Comparison of ENCODE assay signal across 7 cellular contexts in genomic region chr14:73753043-73753886, GRCh38. TPM values are rescaled to one million over a fixed set of nuclear protein-coding genes. Genes with fewer than 3 reads are reported as not detected.
A peak's percentile ranks its signal among the peaks of the same experiment; 100 is the strongest.
DNase-seq lines count a peak whose midpoint lies in the region; ATAC-seq and TF ChIP-seq lines count a peak whose summit lies in the region.

No MANE protein-coding gene starts in this region.

- peak overlapping the region; percentile 98 to 100 (median 99) for H3K27ac ChIP-seq in esophagus muscularis mucosa (replicated peaks in 1 of 4)
- H3K27ac ChIP-seq in parathyroid adenoma: peak overlapping the region; percentile 95

- no peaks in the 10 kb centered on the region for H3K27me3 ChIP-seq in esophagus muscularis mucosa
- H3K27me3 ChIP-seq in parathyroid adenoma (ENCODE audit: control insufficient read depth, insufficient read depth, low read length): no peaks in the 10 kb centered on the region

- TF ChIP-seq CTCF in HFF-Myc (IDR thresholded peaks at IDR 0.05; ENCODE audit: low read depth, low read length, missing control alignments) (no peak), esophagus muscularis mucosa (IDR thresholded peaks at IDR 0.05) (no peak), parathyroid adenoma (IDR thresholded peaks at IDR 0.05) (no peak)

- WGBS in esophagus muscularis mucosa: 33% methylated on average over 7 of the region's 9 CpGs

- peaks cover 82% of the 10 kb centered on the region for H3K79me2 ChIP-seq in parathyroid adenoma

- H3K36me3 ChIP-seq in esophagus muscularis mucosa (no peaks in the 10 kb centered on the region), parathyroid adenoma (ENCODE audit: control insufficient read depth, insufficient read depth, low read length) (no peaks in the 10 kb centered on the region)

- H3K4me2 ChIP-seq in parathyroid adenoma (ENCODE audit: low read length): peak overlapping the region; percentile 21

- H3K9me3 ChIP-seq in esophagus muscularis mucosa: no peaks in the 10 kb centered on the region
- H3K9me3 ChIP-seq in parathyroid adenoma (ENCODE audit: control insufficient read depth, low read length): no peaks in the 10 kb centered on the region

- intact Hi-C loops in esophagus muscularis mucosa (cut with DNase I): no loop called here

- H2AFZ ChIP-seq in parathyroid adenoma: no peak overlapping the region

- DNase-seq in HFF-Myc (ENCODE audit: extremely low read depth, low read depth) (no peak), T-helper 22 cell (ENCODE audit: low read depth) (peak; percentile 42), esophagus muscularis mucosa (ENCODE audit: extremely low spot score) (no peak), RPMI8226 (no peak), cortex of kidney (lab: John Stamatoyannopoulos, UW) (no peak)

- ATAC-seq in GM21381 (IDR thresholded peaks at IDR 0.05; ENCODE audit: unreplicated experiment): no peak

- peak overlapping the region; percentile 8 for H3K4me3 ChIP-seq in HFF-Myc (replicated peaks; ENCODE audit: low read depth, low read length)
- peak overlapping the region in 3 of 4 donors; percentile 12 to 46 (median 32) for H3K4me3 ChIP-seq in esophagus muscularis mucosa
- H3K4me3 ChIP-seq in parathyroid adenoma (ENCODE audit: low read depth, low read length): no peak overlapping the region

- TF ChIP-seq EP300 in esophagus muscularis mucosa (IDR thresholded peaks at IDR 0.05): no peak

- no peak overlapping the region for H3K9ac ChIP-seq in parathyroid adenoma

- TF ChIP-seq POLR2A in esophagus muscularis mucosa (IDR thresholded peaks at IDR 0.05; ENCODE audit: low read depth): no peak

- peaks cover 99 to 100% (median 100%) of the 10 kb centered on the region in 4 donors for H3K4me1 ChIP-seq in esophagus muscularis mucosa
- H3K4me1 ChIP-seq in parathyroid adenoma: peaks cover 86% of the 10 kb centered on the region

RNA-seq across cellular contexts. Expression of gene PNMA1, which starts 39.1 kb away (rescaled TPM):
- 10 to 100 TPM; 34.8 to 74.2 (median 55.0) TPM for total RNA-seq in esophagus muscularis mucosa
